Comparison of ENCODE assay signal across 2 cellular contexts in the genomic region with DNA sequence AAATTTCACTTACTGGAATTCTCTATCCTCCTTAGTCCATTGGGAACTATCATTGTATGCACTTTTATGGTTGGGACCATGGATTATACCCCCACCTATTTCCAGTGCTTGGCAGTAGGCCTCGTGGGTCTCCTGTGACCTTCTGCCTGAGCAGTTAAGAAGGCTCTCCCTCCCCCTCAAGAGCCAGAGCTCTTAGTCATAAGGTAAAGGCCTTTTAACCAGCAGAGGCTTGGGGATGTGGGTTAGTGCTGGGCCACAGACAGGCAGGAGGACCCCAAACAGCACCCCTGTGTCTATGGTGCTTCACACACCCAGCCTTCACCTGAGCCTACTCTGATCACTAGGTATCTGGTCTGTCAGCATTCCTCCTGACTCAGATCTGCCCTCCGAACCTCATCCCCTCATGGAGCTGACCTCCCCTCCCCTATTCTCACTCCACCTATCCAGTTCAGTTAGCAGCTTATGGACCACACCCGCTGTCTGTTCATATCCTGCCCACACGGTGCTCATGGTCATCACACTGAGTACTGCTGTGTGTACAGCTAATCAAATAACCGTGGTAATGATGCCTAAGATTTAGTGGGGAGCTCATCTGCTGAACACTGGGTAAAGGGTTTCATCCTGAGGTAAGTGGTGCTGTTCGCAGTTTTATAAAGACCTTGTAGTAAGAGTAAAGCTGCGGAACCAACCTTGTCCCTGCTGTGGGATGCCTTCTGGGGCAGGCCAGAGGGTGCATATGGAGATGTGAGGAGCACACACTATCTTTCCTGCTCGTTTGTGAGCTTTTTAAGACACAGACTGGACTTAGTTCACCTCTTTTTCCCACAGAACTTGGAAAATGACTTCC.
A peak's percentile ranks its signal among the peaks of the same experiment; 100 is the strongest.
TF ChIP-seq lines count a peak whose summit lies in the region.

No MANE protein-coding gene starts in this region.

TF ChIP-seq in HEK293T, 16 proteins besides CTCF, POLR2A, EP300 and RAD21:
- TF ChIP-seq FOXA1 (IDR thresholded peaks at IDR 0.05): no peak
- TF ChIP-seq, protein P1, sequence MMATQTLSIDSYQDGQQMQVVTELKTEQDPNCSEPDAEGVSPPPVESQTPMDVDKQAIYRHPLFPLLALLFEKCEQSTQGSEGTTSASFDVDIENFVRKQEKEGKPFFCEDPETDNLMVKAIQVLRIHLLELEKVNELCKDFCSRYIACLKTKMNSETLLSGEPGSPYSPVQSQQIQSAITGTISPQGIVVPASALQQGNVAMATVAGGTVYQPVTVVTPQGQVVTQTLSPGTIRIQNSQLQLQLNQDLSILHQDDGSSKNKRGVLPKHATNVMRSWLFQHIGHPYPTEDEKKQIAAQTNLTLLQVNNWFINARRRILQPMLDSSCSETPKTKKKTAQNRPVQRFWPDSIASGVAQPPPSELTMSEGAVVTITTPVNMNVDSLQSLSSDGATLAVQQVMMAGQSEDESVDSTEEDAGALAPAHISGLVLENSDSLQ (IDR thresholded peaks at IDR 0.05): no peak
- no peak for TF ChIP-seq ARNT (IDR thresholded peaks at IDR 0.05)
- no peak for TF ChIP-seq FOXM1 (IDR thresholded peaks at IDR 0.05; ENCODE audit: borderline replicate concordance)
- TF ChIP-seq ZNF384 (IDR thresholded peaks at IDR 0.05): peak; percentile 91

TF ChIP-seq in HepG2, 621 proteins besides CTCF, POLR2A, EP300 and RAD21:
- TF ChIP-seq, protein P2, sequence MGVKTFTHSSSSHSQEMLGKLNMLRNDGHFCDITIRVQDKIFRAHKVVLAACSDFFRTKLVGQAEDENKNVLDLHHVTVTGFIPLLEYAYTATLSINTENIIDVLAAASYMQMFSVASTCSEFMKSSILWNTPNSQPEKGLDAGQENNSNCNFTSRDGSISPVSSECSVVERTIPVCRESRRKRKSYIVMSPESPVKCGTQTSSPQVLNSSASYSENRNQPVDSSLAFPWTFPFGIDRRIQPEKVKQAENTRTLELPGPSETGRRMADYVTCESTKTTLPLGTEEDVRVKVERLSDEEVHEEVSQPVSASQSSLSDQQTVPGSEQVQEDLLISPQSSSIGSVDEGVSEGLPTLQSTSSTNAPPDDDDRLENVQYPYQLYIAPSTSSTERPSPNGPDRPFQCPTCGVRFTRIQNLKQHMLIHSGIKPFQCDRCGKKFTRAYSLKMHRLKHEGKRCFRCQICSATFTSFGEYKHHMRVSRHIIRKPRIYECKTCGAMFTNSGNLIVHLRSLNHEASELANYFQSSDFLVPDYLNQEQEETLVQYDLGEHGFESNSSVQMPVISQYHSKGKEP (CRISPR knock-in tag; IDR thresholded peaks at IDR 0.05): no peak
- TF ChIP-seq IRF2 (CRISPR knock-in tag; IDR thresholded peaks at IDR 0.05) (no peak), TBP (CRISPR knock-in tag; IDR thresholded peaks at IDR 0.05) (no peak), ZNF790 (CRISPR knock-in tag; IDR thresholded peaks at IDR 0.05; ENCODE audit: borderline replicate concordance) (no peak), EEA1 (CRISPR knock-in tag; IDR thresholded peaks at IDR 0.05; ENCODE audit: borderline replicate concordance) (no peak), ZNF530 (CRISPR knock-in tag; IDR thresholded peaks at IDR 0.05; ENCODE audit: low read depth) (no peak), POGZ (CRISPR knock-in tag; IDR thresholded peaks at IDR 0.05) (no peak), JUNB (CRISPR knock-in tag; IDR thresholded peaks at IDR 0.05; ENCODE audit: borderline replicate concordance) (no peak), FOSL2 (CRISPR knock-in tag; IDR thresholded peaks at IDR 0.05) (no peak), FOXA1 (IDR thresholded peaks at IDR 0.05) (no peak), FOXA1 (CRISPR knock-in tag; IDR thresholded peaks at IDR 0.05) (no peak), HDAC2 (CRISPR knock-in tag; IDR thresholded peaks at IDR 0.05) (no peak), ARNT (IDR thresholded peaks at IDR 0.05) (no peak)
- TF ChIP-seq, protein P3, sequence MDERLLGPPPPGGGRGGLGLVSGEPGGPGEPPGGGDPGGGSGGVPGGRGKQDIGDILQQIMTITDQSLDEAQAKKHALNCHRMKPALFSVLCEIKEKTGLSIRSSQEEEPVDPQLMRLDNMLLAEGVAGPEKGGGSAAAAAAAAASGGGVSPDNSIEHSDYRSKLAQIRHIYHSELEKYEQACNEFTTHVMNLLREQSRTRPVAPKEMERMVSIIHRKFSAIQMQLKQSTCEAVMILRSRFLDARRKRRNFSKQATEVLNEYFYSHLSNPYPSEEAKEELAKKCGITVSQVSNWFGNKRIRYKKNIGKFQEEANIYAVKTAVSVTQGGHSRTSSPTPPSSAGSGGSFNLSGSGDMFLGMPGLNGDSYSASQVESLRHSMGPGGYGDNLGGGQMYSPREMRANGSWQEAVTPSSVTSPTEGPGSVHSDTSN (CRISPR knock-in tag; IDR thresholded peaks at IDR 0.05): no peak
